Comparison of ENCODE assay signal across 23 cellular contexts in genomic region chr18:568731-569130, GRCh38. TPM values are rescaled to one million over a fixed set of nuclear protein-coding genes. Genes with fewer than 3 reads are reported as not detected.
"Had no signal": no experiment of that assay in that cellular context is flagged by ENCODE, and none has a peak within 500 bp of the region (broad histone marks: within the 10 kb centered on the region; RNA-seq: fewer than 3 reads in every experiment).

No MANE protein-coding gene starts in this region.

- H3K4me2 ChIP-seq: hepatocyte had no signal

- H3K9me3 Mint-ChIP-seq: natural killer cell, neural crest cell, type B pancreatic cell had no signal

- H3K36me3 ChIP-seq: esophagus squamous epithelium, ovary, stomach had no signal

- H3K27ac Mint-ChIP-seq: natural killer cell, type B pancreatic cell had no signal

- H3K27ac ChIP-seq: esophagus squamous epithelium, foreskin keratinocyte, hepatocyte, ovary, stomach had no signal

- H3K4me1 Mint-ChIP-seq: natural killer cell, neural crest cell had no signal

- H3K4me3 Mint-ChIP-seq: natural killer cell, neural crest cell, type B pancreatic cell had no signal

- H2AFZ ChIP-seq: hepatocyte had no signal

- H3K27me3 ChIP-seq: esophagus squamous epithelium, hepatocyte, ovary, stomach had no signal

- H3K9me3 ChIP-seq: esophagus squamous epithelium, ovary, stomach had no signal

- H3K27me3 Mint-ChIP-seq: type B pancreatic cell had no signal

- H3K4me3 ChIP-seq: esophagus squamous epithelium, hepatocyte, lung, ovary, stomach had no signal

- H3K79me2 ChIP-seq: hepatocyte had no signal

- DNase-seq: effector memory CD4-positive, alpha-beta T cell; esophagus squamous epithelium; kidney; left cardiac atrium; left ventricle myocardium superior; mesendoderm; natural killer cell; nucleus accumbens; ovary; right cardiac atrium; small intestine; stimulated activated CD4-positive, alpha-beta T cell treated with anti-CD3 and anti-CD28 coated beads, Interleukin-12 subunit alpha, Interleukin-12 subunit beta, amount 100 ng/mL, for 4 hours; stimulated activated naive CD4-positive, alpha-beta T cell; stomach; substantia nigra had no signal

- H3K4me1 ChIP-seq: esophagus squamous epithelium, foreskin keratinocyte, stomach had no signal

- ATAC-seq: foreskin keratinocyte, left cardiac atrium, left ventricle myocardium superior, natural killer cell, right cardiac atrium had no signal

- H3K36me3 Mint-ChIP-seq: natural killer cell, type B pancreatic cell had no signal

RNA-seq across cellular contexts. Expression of gene CETN1, which starts 11.4 kb away (rescaled TPM):
- total RNA-seq: esophagus squamous epithelium, foreskin keratinocyte, hepatocyte, kidney, left cardiac atrium, left ventricle myocardium superior, lung, natural killer cell, neural crest cell, ovary, posterior vena cava, right cardiac atrium, stomach had no signal
- polyA plus RNA-seq: foreskin keratinocyte, hepatocyte, lung, ovary, right cardiac atrium, small intestine, stomach, thymus had no signal

RNA-seq across cellular contexts. Expression of gene CLUL1, which starts 28.1 kb away (rescaled TPM):
- total RNA-seq: left ventricle myocardium superior, mononuclear cell, natural killer cell, posterior vena cava had no signal
- polyA plus RNA-seq: right cardiac atrium had no signal
